Comparison of ENCODE assay signal across 24 cellular contexts in genomic region chr3:29145370-29145769, GRCh38.
"Had no signal": no experiment of that assay in that cellular context is flagged by ENCODE, and none has a peak within 500 bp of the region (broad histone marks: within the 10 kb centered on the region; RNA-seq: fewer than 3 reads in every experiment).

No MANE protein-coding gene starts in this region.

- H3K4me1 ChIP-seq: thyroid gland had no signal

- ATAC-seq: activated CD4-positive, CD25-positive, alpha-beta regulatory T cell treated with anti-CD3 and anti-CD28 coated beads, Interleukin-2, amount 50 U/mL, for 24 hours; activated naive CD8-positive, alpha-beta T cell treated with anti-CD3 and anti-CD28 coated beads, Interleukin-2, amount 50 U/mL, for 24 hours; naive thymus-derived CD4-positive, alpha-beta T cell; stimulated activated naive B cell treated with anti-CD40 and anti-IgM and Interleukin-4, amounts not matched to agents 10 μg/mL and 1 μg/mL and 100 μg/mL, for 72 hours; upper lobe of right lung had no signal

- H3K27ac Mint-ChIP-seq: activated naive CD8-positive, alpha-beta T cell treated with anti-CD3 and anti-CD28 coated beads, Interleukin-2, amount 50 U/mL, for 24 hours; activated T-cell treated with anti-CD3 and anti-CD28 coated beads, Interleukin-2, amount 50 U/mL, for 24 hours; naive thymus-derived CD4-positive, alpha-beta T cell; stimulated activated naive B cell treated with anti-CD40 and anti-IgM and Interleukin-4, amounts not matched to agents 10 μg/mL and 1 μg/mL and 100 μg/mL, for 72 hours; T-helper 1 cell treated with Interleukin-12 subunit alpha and Interleukin-12 subunit beta and Interleukin-4 antibody, amounts not matched to agents 30 μg/mL and 1 μg/mL, for 36 hours had no signal

- H3K36me3 ChIP-seq: esophagus squamous epithelium, right atrium auricular region, stomach, thyroid gland, upper lobe of right lung, WERI-Rb-1 had no signal

- H3K9me3 ChIP-seq: esophagus squamous epithelium, right atrium auricular region, stomach, thyroid gland, upper lobe of right lung had no signal

- DNase-seq: activated CD4-positive, alpha-beta T cell treated with anti-CD3 and anti-CD28 coated beads for 48 hours; activated CD4-positive, alpha-beta T cell treated with anti-CD3 and anti-CD28 coated beads, Interleukin-2, amount 50 U/mL, for 48 hours; activated CD8-positive, alpha-beta memory T cell treated with anti-CD3 and anti-CD28 coated beads, Interleukin-2, amount 50 U/mL, for 4 hours; activated gamma-delta T cell; activated naive CD4-positive, alpha-beta T cell treated with anti-CD3 and anti-CD28 coated beads, Interleukin-2, amount 50 U/mL, for 16 hours; activated naive CD8-positive, alpha-beta T cell treated with anti-CD3 and anti-CD28 coated beads, Interleukin-2, amount 50 U/mL, for 24 hours; activated T-cell treated with anti-CD3 and anti-CD28 coated beads, Interleukin-2, amount 50 U/mL, for 24 hours; effector CD4-positive, alpha-beta T cell; esophagus squamous epithelium; naive thymus-derived CD4-positive, alpha-beta T cell; stimulated activated CD4-positive, alpha-beta T cell treated with anti-CD3 and anti-CD28 coated beads, Interleukin-15, amount 100 ng/mL, for 24 hours; stimulated activated CD4-positive, alpha-beta T cell treated with anti-CD3 and anti-CD28 coated beads, Interleukin-2, amount 100 ng/mL, for 24 hours; stimulated activated naive B cell treated with anti-CD40 and anti-IgM and Interleukin-4, amounts not matched to agents 10 μg/mL and 1 μg/mL and 100 μg/mL, for 72 hours; stomach; SW 1271; T1000; upper lobe of right lung had no signal

- H3K4me3 Mint-ChIP-seq: activated naive CD8-positive, alpha-beta T cell treated with anti-CD3 and anti-CD28 coated beads, Interleukin-2, amount 50 U/mL, for 24 hours; activated T-cell treated with anti-CD3 and anti-CD28 coated beads, Interleukin-2, amount 50 U/mL, for 24 hours; central memory CD8-positive, alpha-beta T cell; naive thymus-derived CD4-positive, alpha-beta T cell; neural crest cell; stimulated activated naive B cell treated with anti-CD40 and anti-IgM and Interleukin-4, amounts not matched to agents 10 μg/mL and 1 μg/mL and 100 μg/mL, for 72 hours; T-helper 1 cell treated with Interleukin-12 subunit alpha and Interleukin-12 subunit beta and Interleukin-4 antibody, amounts not matched to agents 30 μg/mL and 1 μg/mL, for 36 hours had no signal

- H3K27ac ChIP-seq: esophagus squamous epithelium, right atrium auricular region, stomach, thyroid gland, upper lobe of right lung, WERI-Rb-1 had no signal

- H3K4me1 Mint-ChIP-seq: central memory CD8-positive, alpha-beta T cell had no signal

- H3K4me3 ChIP-seq: esophagus squamous epithelium, right atrium auricular region, stomach, thyroid gland, upper lobe of right lung had no signal

- H3K36me3 Mint-ChIP-seq: naive thymus-derived CD4-positive, alpha-beta T cell; stimulated activated naive B cell treated with anti-CD40 and anti-IgM and Interleukin-4, amounts not matched to agents 10 μg/mL and 1 μg/mL and 100 μg/mL, for 72 hours had no signal

- H3K27me3 ChIP-seq: esophagus squamous epithelium, right atrium auricular region, stomach, thyroid gland, upper lobe of right lung had no signal

- H3K9me3 Mint-ChIP-seq: activated naive CD8-positive, alpha-beta T cell treated with anti-CD3 and anti-CD28 coated beads, Interleukin-2, amount 50 U/mL, for 24 hours; activated T-cell treated with anti-CD3 and anti-CD28 coated beads, Interleukin-2, amount 50 U/mL, for 24 hours; naive thymus-derived CD4-positive, alpha-beta T cell; stimulated activated naive B cell treated with anti-CD40 and anti-IgM and Interleukin-4, amounts not matched to agents 10 μg/mL and 1 μg/mL and 100 μg/mL, for 72 hours; T-helper 1 cell treated with Interleukin-12 subunit alpha and Interleukin-12 subunit beta and Interleukin-4 antibody, amounts not matched to agents 30 μg/mL and 1 μg/mL, for 36 hours had no signal

- H3K27me3 Mint-ChIP-seq: activated naive CD8-positive, alpha-beta T cell treated with anti-CD3 and anti-CD28 coated beads, Interleukin-2, amount 50 U/mL, for 24 hours; activated T-cell treated with anti-CD3 and anti-CD28 coated beads, Interleukin-2, amount 50 U/mL, for 24 hours; central memory CD8-positive, alpha-beta T cell; stimulated activated naive B cell treated with anti-CD40 and anti-IgM and Interleukin-4, amounts not matched to agents 10 μg/mL and 1 μg/mL and 100 μg/mL, for 72 hours had no signal
